ENCODE assay signal across 16 cellular contexts in genomic region chr10:94413374-94413773, GRCh38. TPM values are rescaled to one million over a fixed set of nuclear protein-coding genes. Genes with fewer than 3 reads are reported as not detected.
"Had no signal": no experiment of that assay in that cellular context is flagged by ENCODE, and none has a peak within 500 bp of the region (broad histone marks: within the 10 kb centered on the region; RNA-seq: fewer than 3 reads in every experiment).

No MANE protein-coding gene starts in this region.

- DNase-seq: activated CD4-positive, alpha-beta T cell treated with anti-CD3 and anti-CD28 coated beads, Interleukin-2, amount 10 ng/mL, durations not matched to agents 24 days and 14 days; activated CD4-positive, CD25-positive, alpha-beta regulatory T cell; activated naive CD4-positive, alpha-beta T cell; cerebellar nuclear complex; dermis blood vessel endothelial cell; heart left ventricle; immature natural killer cell; left cardiac atrium; lower lobe of right lung; naive thymus-derived CD4-positive, alpha-beta T cell; posterior cingulate gyrus; stimulated activated CD4-positive, alpha-beta T cell treated with anti-CD3 and anti-CD28 coated beads, Interleukin-4, amount 100 ng/mL, for 24 hours; stimulated activated naive CD4-positive, alpha-beta T cell treated with Interleukin-2 at 50 U/mL for 16 hours; trophoblast cell had no signal

- ATAC-seq: heart left ventricle; lower lobe of right lung; naive thymus-derived CD4-positive, alpha-beta T cell had no signal

- H3K4me1 Mint-ChIP-seq: activated CD4-positive, alpha-beta T cell treated with anti-CD3 and anti-CD28 coated beads, Interleukin-2, amount 10 ng/mL, durations not matched to agents 24 days and 14 days; immature natural killer cell had no signal

- H3K4me3 Mint-ChIP-seq: activated CD4-positive, alpha-beta T cell treated with anti-CD3 and anti-CD28 coated beads, Interleukin-2, amount 10 ng/mL, durations not matched to agents 24 days and 14 days; activated T-helper 1 cell treated with anti-CD3 and anti-CD28 coated beads, Interleukin-12 subunit alpha, Interleukin-12 subunit beta, Interleukin-2, Interleukin-4 antibody, amounts not matched to agents 30 ng/mL and 10 ng/mL and 1 ng/mL, durations not matched to agents 14 hours and 24 hours and 36 hours; immature natural killer cell; mesothelial cell of epicardium; naive thymus-derived CD4-positive, alpha-beta T cell had no signal

- H3K27ac Mint-ChIP-seq: activated CD4-positive, alpha-beta T cell treated with anti-CD3 and anti-CD28 coated beads, Interleukin-2, amount 10 ng/mL, durations not matched to agents 24 days and 14 days; activated T-helper 1 cell treated with anti-CD3 and anti-CD28 coated beads, Interleukin-12 subunit alpha, Interleukin-12 subunit beta, Interleukin-2, Interleukin-4 antibody, amounts not matched to agents 30 ng/mL and 10 ng/mL and 1 ng/mL, durations not matched to agents 14 hours and 24 hours and 36 hours; immature natural killer cell; mesothelial cell of epicardium; naive thymus-derived CD4-positive, alpha-beta T cell had no signal

- H3K9me3 Mint-ChIP-seq: activated CD4-positive, alpha-beta T cell treated with anti-CD3 and anti-CD28 coated beads, Interleukin-2, amount 10 ng/mL, durations not matched to agents 24 days and 14 days; activated T-helper 1 cell treated with anti-CD3 and anti-CD28 coated beads, Interleukin-12 subunit alpha, Interleukin-12 subunit beta, Interleukin-2, Interleukin-4 antibody, amounts not matched to agents 30 ng/mL and 10 ng/mL and 1 ng/mL, durations not matched to agents 14 hours and 24 hours and 36 hours; mesothelial cell of epicardium; naive thymus-derived CD4-positive, alpha-beta T cell had no signal

- H3K36me3 Mint-ChIP-seq: immature natural killer cell; mesothelial cell of epicardium; naive thymus-derived CD4-positive, alpha-beta T cell had no signal

RNA-seq across cellular contexts. Expression of gene TBC1D12, which starts 11.0 kb away (rescaled TPM):
- polyA plus RNA-seq: naive thymus-derived CD4-positive, alpha-beta T cell had no signal
